27 cellular contexts compared by ENCODE assay signal in the genomic region with DNA sequence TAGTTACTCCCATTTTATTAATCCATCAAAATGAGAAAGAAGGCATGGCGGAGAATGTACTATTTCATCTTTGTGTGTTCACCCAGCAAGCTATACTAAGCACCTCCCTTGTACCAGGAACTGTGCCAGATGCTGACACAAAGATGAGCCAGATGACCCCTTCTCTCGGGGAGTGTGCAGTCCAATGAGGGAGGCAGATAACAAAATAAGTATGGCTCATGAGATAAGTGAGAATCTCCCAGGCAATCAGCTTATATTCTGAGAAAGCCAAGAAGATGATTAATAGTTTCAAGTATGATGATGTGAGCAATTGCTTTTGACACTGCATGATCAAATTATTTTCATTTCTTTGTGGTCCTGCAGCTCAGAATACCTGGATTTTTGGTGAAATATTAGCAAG. TPM values are rescaled to one million over a fixed set of nuclear protein-coding genes. Genes with fewer than 3 reads are reported as not detected.
A peak's percentile ranks its signal among the peaks of the same experiment; 100 is the strongest.
DNase-seq lines count a peak whose midpoint lies in the region; ATAC-seq, FAIRE-seq and TF ChIP-seq lines count a peak whose summit lies in the region.
"Had no signal": no experiment of that assay in that cellular context is flagged by ENCODE, and none has a peak within 500 bp of the region (broad histone marks: within the 10 kb centered on the region; RNA-seq: fewer than 3 reads in every experiment).

No MANE protein-coding gene starts in this region.

- no peaks in the 10 kb centered on the region for H3K79me2 ChIP-seq in astrocyte (ENCODE audit: insufficient read depth, low read length)
- H3K79me2 ChIP-seq: hepatocyte had no signal

- H3K4me2 ChIP-seq in astrocyte (ENCODE audit: low read length): no peak overlapping the region
- H3K4me2 ChIP-seq: hepatocyte had no signal

- H3K4me1 Mint-ChIP-seq in astrocyte (ENCODE audit: low read depth, unreplicated experiment): peaks cover 13% of the 10 kb centered on the region

- H3K4me3 ChIP-seq in MG63: no peak overlapping the region
- no peak overlapping the region for H3K4me3 ChIP-seq in astrocyte (ENCODE audit: insufficient read depth, low read depth, low read length)
- H3K4me3 ChIP-seq: hepatocyte, Peyer's patch, SK-N-MC, vagina had no signal

- H3K9me3 Mint-ChIP-seq in astrocyte (ENCODE audit: unreplicated experiment): no peaks in the 10 kb centered on the region
- H3K9me3 Mint-ChIP-seq: activated CD4-positive, alpha-beta memory T cell treated with anti-CD3 and anti-CD28 coated beads for 36 hours; stimulated activated effector memory CD8-positive, alpha-beta T cell treated with anti-CD3 and anti-CD28 coated beads, Interleukin-12 subunit alpha, Interleukin-12 subunit beta, amount 100 ng/mL, for 72 hours had no signal

- no peak for TF ChIP-seq CTCF in astrocyte (IDR thresholded peaks at IDR 0.05; ENCODE audit: insufficient read depth, low read depth, low read length)

- no peak overlapping the region for H3K27ac Mint-ChIP-seq in astrocyte (ENCODE audit: unreplicated experiment)
- H3K27ac Mint-ChIP-seq: activated CD4-positive, alpha-beta memory T cell treated with anti-CD3 and anti-CD28 coated beads for 36 hours; immature natural killer cell; progenitor cell of endocrine pancreas; stimulated activated effector memory CD8-positive, alpha-beta T cell treated with anti-CD3 and anti-CD28 coated beads, Interleukin-12 subunit alpha, Interleukin-12 subunit beta, amount 100 ng/mL, for 72 hours had no signal

- no peak for FAIRE-seq in astrocyte (lab: Jason Lieb, UNC)

- H3K27me3 Mint-ChIP-seq in astrocyte (ENCODE audit: low read depth, unreplicated experiment): peaks cover 69% of the 10 kb centered on the region

- H3K9ac ChIP-seq in astrocyte (ENCODE audit: low read length): no peak overlapping the region

- H3K36me3 ChIP-seq in MG63 (no peaks in the 10 kb centered on the region), astrocyte (ENCODE audit: insufficient read depth, low read length) (no peaks in the 10 kb centered on the region)
- H3K36me3 ChIP-seq: Peyer's patch, vagina had no signal

- peaks cover 2% of the 10 kb centered on the region for H3K36me3 Mint-ChIP-seq in astrocyte (ENCODE audit: low read depth, unreplicated experiment)
- H3K36me3 Mint-ChIP-seq: activated CD4-positive, alpha-beta memory T cell treated with anti-CD3 and anti-CD28 coated beads for 36 hours; immature natural killer cell; stimulated activated effector memory CD8-positive, alpha-beta T cell treated with anti-CD3 and anti-CD28 coated beads, Interleukin-12 subunit alpha, Interleukin-12 subunit beta, amount 100 ng/mL, for 72 hours had no signal

- no peak overlapping the region for H3K4me3 Mint-ChIP-seq in astrocyte (ENCODE audit: unreplicated experiment)
- H3K4me3 Mint-ChIP-seq: activated CD4-positive, alpha-beta memory T cell treated with anti-CD3 and anti-CD28 coated beads for 36 hours; immature natural killer cell; stimulated activated effector memory CD8-positive, alpha-beta T cell treated with anti-CD3 and anti-CD28 coated beads, Interleukin-12 subunit alpha, Interleukin-12 subunit beta, amount 100 ng/mL, for 72 hours had no signal

- H4K20me1 ChIP-seq in astrocyte (ENCODE audit: insufficient read depth, low read length): no peaks in the 10 kb centered on the region

- H3K27ac ChIP-seq in astrocyte (ENCODE audit: low read depth, low read length): no peak overlapping the region
- H3K27ac ChIP-seq: foreskin keratinocyte, hepatocyte, Peyer's patch, SK-N-MC, vagina had no signal

- H3K27me3 ChIP-seq in MG63: peaks cover 23% of the 10 kb centered on the region
- H3K27me3 ChIP-seq in astrocyte (ENCODE audit: insufficient read depth, low read length): peaks cover 4% of the 10 kb centered on the region
- H3K27me3 ChIP-seq: Peyer's patch, vagina had no signal

- DNase-seq in EL: peak; percentile 9
- DNase-seq in MG63: peak; percentile 20
- peak; percentile 18 for DNase-seq in astrocyte (ENCODE audit: low read depth)
- peak; percentile 9 for DNase-seq in myocyte (ENCODE audit: low read depth)
- DNase-seq in NCI-H748 (lab: John Stamatoyannopoulos, UW; ENCODE audit: unreplicated experiment): no peak
- no peak for DNase-seq in activated gamma-delta T cell (lab: John Stamatoyannopoulos, UW)
- DNase-seq: activated CD4-positive, alpha-beta memory T cell treated with anti-CD3 and anti-CD28 coated beads for 36 hours; activated CD4-positive, CD25-positive, alpha-beta regulatory T cell; cortex of kidney; DMS 273 treated with DMSO at 0.1 percent for 48 hours; GF-D8; immature natural killer cell; NCI-H1048; NCI-H1930; NCI-H345; Peyer's patch had no signal

- H3K9me3 ChIP-seq in MG63 (peaks cover 3% of the 10 kb centered on the region), astrocyte (ENCODE audit: insufficient read depth, low read depth, low read length) (no peaks in the 10 kb centered on the region)
- H3K9me3 ChIP-seq: Peyer's patch, vagina had no signal

- ATAC-seq in HG02623 (IDR thresholded peaks at IDR 0.05; ENCODE audit: unreplicated experiment): no peak
- ATAC-seq: foreskin keratinocyte; stimulated activated effector memory CD8-positive, alpha-beta T cell treated with anti-CD3 and anti-CD28 coated beads, Interleukin-12 subunit alpha, Interleukin-12 subunit beta, amount 100 ng/mL, for 72 hours had no signal

- no peaks in the 10 kb centered on the region for H3K4me1 ChIP-seq in astrocyte (ENCODE audit: insufficient read depth, low read length)
- H3K4me1 ChIP-seq: foreskin keratinocyte, Peyer's patch, vagina had no signal

- no peak overlapping the region for H2AFZ ChIP-seq in astrocyte (ENCODE audit: low read depth, low read length)
- H2AFZ ChIP-seq: hepatocyte had no signal

RNA-seq across cellular contexts. Expression of a gene that starts 1.3 kb away (rescaled TPM):
- 0.20 TPM in 1 of 2 replicates, not detected in the other for total RNA-seq in MG63 (2014; rRNA removed; shearing (Covaris generic); ENCODE audit: low replicate concordance)
- not detected in 2 replicates for total RNA-seq in astrocyte
- 5.4 and 7.2 TPM in 2 replicates for total RNA-seq in myocyte
- polyA plus RNA-seq in myocyte (2012): 5.9 TPM
- total RNA-seq: activated CD4-positive, alpha-beta memory T cell treated with anti-CD3 and anti-CD28 coated beads for 36 hours; foreskin keratinocyte; hepatocyte; HT1080; mononuclear cell; progenitor cell of endocrine pancreas; temporal lobe had no signal
- polyA plus RNA-seq: foreskin keratinocyte, hepatocyte, immature natural killer cell, neural cell had no signal

Comparison
In these comparisons a context has a peak if more than half of its experiments do, and no peak if none do; other contexts are left out.
1. DNase-seq: peak in EL (single experiment), MG63 (single experiment), astrocyte (single experiment) and myocyte (single experiment); none in NCI-H748 (single experiment) and activated gamma-delta T cell (single experiment).